15 cellular contexts compared by ENCODE assay signal in the genomic region with DNA sequence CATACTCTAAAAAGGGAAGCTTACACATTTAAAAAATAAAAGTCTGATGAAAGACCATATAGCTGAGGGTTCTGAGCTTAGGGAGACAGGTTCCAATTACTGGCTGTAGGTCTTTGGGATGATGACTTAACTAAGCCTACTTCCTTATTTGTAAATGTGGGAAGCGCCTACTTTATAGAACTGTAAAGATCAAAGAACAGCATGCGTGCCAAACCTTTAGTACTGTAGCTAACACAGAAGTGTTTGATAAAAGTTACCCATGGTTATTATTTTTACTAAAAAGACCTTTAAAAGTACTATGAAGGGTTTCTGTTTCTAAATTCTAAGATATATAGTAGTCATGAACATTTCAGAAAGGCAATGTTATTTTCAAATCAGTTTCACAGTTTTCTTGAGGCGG. TPM values are rescaled to one million over a fixed set of nuclear protein-coding genes. Genes with fewer than 3 reads are reported as not detected.
A peak's percentile ranks its signal among the peaks of the same experiment; 100 is the strongest.
DNase-seq lines count a peak whose midpoint lies in the region; ATAC-seq and TF ChIP-seq lines count a peak whose summit lies in the region.
"Had no signal": no experiment of that assay in that cellular context is flagged by ENCODE, and none has a peak within 500 bp of the region (broad histone marks: within the 10 kb centered on the region; RNA-seq: fewer than 3 reads in every experiment).

No MANE protein-coding gene starts in this region.

- H3K4me3 ChIP-seq in esophagus muscularis mucosa, result no peak overlapping the region
- no peak overlapping the region for H3K4me3 ChIP-seq in tibial artery
- H3K4me3 ChIP-seq: neural progenitor cell had no signal

- 55% methylated on average over 3 of the region's 3 CpGs for WGBS in esophagus muscularis mucosa

- no peaks in the 10 kb centered on the region for H3K36me3 Mint-ChIP-seq in activated naive CD4-positive, alpha-beta T cell treated with anti-CD3 and anti-CD28 coated beads, Interleukin-2, amount 50 U/mL, for 72 hours

- peak overlapping the region in 1 of 2 donors; percentile 55 for H3K27ac Mint-ChIP-seq in activated naive CD4-positive, alpha-beta T cell treated with anti-CD3 and anti-CD28 coated beads, Interleukin-2, amount 50 U/mL, for 72 hours
- H3K27ac Mint-ChIP-seq: neural progenitor cell had no signal

- H3K27ac ChIP-seq in esophagus muscularis mucosa (replicated peaks in 1 of 4) (peak overlapping the region in 3 of 4 donors; percentile 31 to 75 (median 72)), tibial artery (peak overlapping the region; percentile 66 to 78)
- H3K27ac ChIP-seq: neural progenitor cell had no signal

- H3K27me3 ChIP-seq in esophagus muscularis mucosa (no peaks in the 10 kb centered on the region), tibial artery (no peaks in the 10 kb centered on the region)
- H3K27me3 ChIP-seq: neural progenitor cell had no signal

- intact Hi-C loops in esophagus muscularis mucosa (cut with DNase I) (no loop called here), tibial artery (cut with DNase I; ENCODE audit: low total_unique reads) (no loop called here)

- no peak for TF ChIP-seq CTCF in esophagus muscularis mucosa (IDR thresholded peaks at IDR 0.05)
- TF ChIP-seq CTCF in tibial artery (IDR thresholded peaks at IDR 0.05), result no peak

- ATAC-seq in activated naive CD4-positive, alpha-beta T cell treated with anti-CD3 and anti-CD28 coated beads, Interleukin-2, amount 50 U/mL, for 72 hours, result peak; percentile 46 to 52
- ATAC-seq in GM19397 (IDR thresholded peaks at IDR 0.05; ENCODE audit: unreplicated experiment), result no peak

- TF ChIP-seq POLR2A in esophagus muscularis mucosa (IDR thresholded peaks at IDR 0.05; ENCODE audit: low read depth), result no peak

- H3K9me3 Mint-ChIP-seq in activated naive CD4-positive, alpha-beta T cell treated with anti-CD3 and anti-CD28 coated beads, Interleukin-2, amount 50 U/mL, for 72 hours, result no peaks in the 10 kb centered on the region
- H3K9me3 Mint-ChIP-seq: brain, neural progenitor cell had no signal

- no peak for DNase-seq in activated naive CD4-positive, alpha-beta T cell treated with anti-CD3 and anti-CD28 coated beads, Interleukin-2, amount 50 U/mL, for 72 hours (ENCODE audit: low spot score in 2 of 2)
- no peak for DNase-seq in activated naive CD4-positive, alpha-beta T cell treated with Interleukin-2 at 50 U/mL for 16 hours
- DNase-seq in MV-4-11 (lab: John Stamatoyannopoulos, UW), result peak; percentile 78
- no peak for DNase-seq in esophagus muscularis mucosa (ENCODE audit: extremely low spot score)
- no peak for DNase-seq in tibial artery
- DNase-seq in DMS114 treated with DMSO at 0.1 percent for 48 hours (lab: John Stamatoyannopoulos, UW; ENCODE audit: unreplicated experiment), result no peak
- no peak for DNase-seq in UCSD-AML1 (lab: John Stamatoyannopoulos, UW; ENCODE audit: unreplicated experiment)
- DNase-seq: activated effector memory CD4-positive, alpha-beta T cell treated with anti-CD3 and anti-CD28 coated beads, Interleukin-2, amount 50 U/mL, for 16 hours; HCEC 1CT; Karpas-422; NCI-H187; NCI-H748 treated with DMSO at 0.1 percent for 48 hours had no signal

- H3K9me3 ChIP-seq in esophagus muscularis mucosa, result no peaks in the 10 kb centered on the region
- no peaks in the 10 kb centered on the region for H3K9me3 ChIP-seq in tibial artery

- no peaks in the 10 kb centered on the region for H3K36me3 ChIP-seq in esophagus muscularis mucosa
- H3K36me3 ChIP-seq in tibial artery, result no peaks in the 10 kb centered on the region
- H3K36me3 ChIP-seq: neural progenitor cell had no signal

- peaks cover 63 to 95% (median 87%) of the 10 kb centered on the region in 4 donors for H3K4me1 ChIP-seq in esophagus muscularis mucosa
- H3K4me1 ChIP-seq in tibial artery, result peaks cover 0 to 97% (median 53%) of the 10 kb centered on the region in 4 donors

- no peak for TF ChIP-seq EP300 in esophagus muscularis mucosa (IDR thresholded peaks at IDR 0.05)

RNA-seq across cellular contexts. Expression of a gene that starts 35.8 kb away (rescaled TPM):
- 10 to 100 TPM; 28.0 to 29.4 TPM for total RNA-seq in activated naive CD4-positive, alpha-beta T cell treated with anti-CD3 and anti-CD28 coated beads, Interleukin-2, amount 50 U/mL, for 72 hours
- total RNA-seq in esophagus muscularis mucosa, result 100 to 1,000 TPM in 1 of 4 donors, 10 to 100 TPM in 3; 64.6 to 102 (median 82.4) TPM

RNA-seq across cellular contexts. Expression of a gene that starts 52.8 kb away (rescaled TPM):
- total RNA-seq in activated naive CD4-positive, alpha-beta T cell treated with anti-CD3 and anti-CD28 coated beads, Interleukin-2, amount 50 U/mL, for 72 hours, result 10 to 100 TPM in 1 of 2 donors, 1 to 10 TPM in 1; 7.4 to 14.5 TPM
- total RNA-seq in esophagus muscularis mucosa, result 1 to 10 TPM; 3.6 to 7.3 (median 5.0) TPM
